In genomic region chr9:105127863-105128220, GRCh38 we compare ENCODE assay signal across 8 cellular contexts.
A peak's percentile ranks its signal among the peaks of the same experiment; 100 is the strongest.
DNase-seq lines count a peak whose midpoint lies in the region; ATAC-seq and TF ChIP-seq lines count a peak whose summit lies in the region.

No MANE protein-coding gene starts in this region.

- no peaks in the 10 kb centered on the region for H3K27me3 Mint-ChIP-seq in stimulated activated memory B cell treated with anti-CD40 and anti-IgM and Interleukin-4, amounts not matched to agents 10 μg/mL and 1 μg/mL and 100 μg/mL, for 72 hours

- no peaks in the 10 kb centered on the region for H3K36me3 Mint-ChIP-seq in stimulated activated memory B cell treated with anti-CD40 and anti-IgM and Interleukin-4, amounts not matched to agents 10 μg/mL and 1 μg/mL and 100 μg/mL, for 72 hours

- H3K4me3 ChIP-seq in choroid plexus epithelial cell (ENCODE audit: low read depth, low read length), result no peak overlapping the region

- DNase-seq in stimulated activated CD4-positive, alpha-beta T cell treated with anti-CD3 and anti-CD28 coated beads, Interleukin-12 subunit alpha, Interleukin-12 subunit beta, amount 100 ng/mL, for 48 hours (ENCODE audit: low read depth in 2 of 3, low spot score in 1 of 3), result peak in 2 of 3 donors; percentile 8 to 12
- DNase-seq in stimulated activated CD4-positive, alpha-beta T cell treated with anti-CD3 and anti-CD28 coated beads, Interleukin-4, amount 100 ng/mL, for 1 hour, result no peak
- peak; percentile 54 for DNase-seq in T follicular helper cell (ENCODE audit: low read depth)
- DNase-seq in choroid plexus epithelial cell (ENCODE audit: low read depth), result peak; percentile 70
- DNase-seq in NCI-H748 treated with DMSO at 0.1 percent for 48 hours (lab: John Stamatoyannopoulos, UW), result no peak
- no peak for DNase-seq in DMS79 (lab: John Stamatoyannopoulos, UW)

- H3K4me1 Mint-ChIP-seq in stimulated activated memory B cell treated with anti-CD40 and anti-IgM and Interleukin-4, amounts not matched to agents 10 μg/mL and 1 μg/mL and 100 μg/mL, for 72 hours, result peaks cover 26% of the 10 kb centered on the region

- TF ChIP-seq CTCF in choroid plexus epithelial cell (conservative IDR thresholded peaks at IDR 0.05; ENCODE audit: low read depth, low read length), result no peak

- no peaks in the 10 kb centered on the region for H3K9me3 Mint-ChIP-seq in stimulated activated memory B cell treated with anti-CD40 and anti-IgM and Interleukin-4, amounts not matched to agents 10 μg/mL and 1 μg/mL and 100 μg/mL, for 72 hours

- peak; percentile 100 for ATAC-seq in HG03097 (IDR thresholded peaks at IDR 0.05; ENCODE audit: low FRiP score, unreplicated experiment)
- ATAC-seq in stimulated activated memory B cell treated with anti-CD40 and anti-IgM and Interleukin-4, amounts not matched to agents 10 μg/mL and 1 μg/mL and 100 μg/mL, for 72 hours, result peak; percentile 49

- no peak overlapping the region for H3K27ac Mint-ChIP-seq in stimulated activated memory B cell treated with anti-CD40 and anti-IgM and Interleukin-4, amounts not matched to agents 10 μg/mL and 1 μg/mL and 100 μg/mL, for 72 hours

- H3K4me3 Mint-ChIP-seq in stimulated activated memory B cell treated with anti-CD40 and anti-IgM and Interleukin-4, amounts not matched to agents 10 μg/mL and 1 μg/mL and 100 μg/mL, for 72 hours, result no peak overlapping the region

Comparison
In these comparisons a context has a peak if more than half of its experiments do, and no peak if none do; other contexts are left out.
1. DNase-seq: peak in stimulated activated CD4-positive, alpha-beta T cell treated with anti-CD3 and anti-CD28 coated beads, Interleukin-12 subunit alpha, Interleukin-12 subunit beta, amount 100 ng/mL, for 48 hours (2 of 3), T follicular helper cell (single experiment) and choroid plexus epithelial cell (single experiment); none in stimulated activated CD4-positive, alpha-beta T cell treated with anti-CD3 and anti-CD28 coated beads, Interleukin-4, amount 100 ng/mL, for 1 hour (single experiment), NCI-H748 treated with DMSO at 0.1 percent for 48 hours (single experiment) and DMS79 (single experiment).